ENCODE assay signal across 21 cellular contexts in the genomic region with DNA sequence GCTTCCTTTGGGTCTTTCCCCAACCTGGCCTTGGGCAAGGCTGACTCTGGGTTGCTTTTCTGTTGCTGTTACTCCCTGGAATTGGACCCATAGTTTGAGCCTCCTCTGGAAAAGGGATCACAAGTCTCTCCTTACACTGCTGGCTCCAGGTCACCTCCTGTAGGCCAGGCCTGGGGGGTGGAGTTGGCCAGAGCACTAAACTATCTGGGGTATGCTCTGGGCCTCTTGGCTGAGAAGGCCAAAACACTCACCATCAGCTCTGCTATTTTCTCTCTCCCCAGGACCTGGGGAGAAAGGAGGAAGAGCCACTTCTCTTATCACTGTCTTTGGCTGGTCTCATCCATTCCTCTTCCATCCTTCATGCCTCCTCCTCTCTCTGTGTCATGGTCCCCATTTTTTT. TPM values are rescaled to one million over a fixed set of nuclear protein-coding genes. Genes with fewer than 3 reads are reported as not detected.
DNase-seq lines count a peak whose midpoint lies in the region; ATAC-seq and TF ChIP-seq lines count a peak whose summit lies in the region.
"Had no signal": no experiment of that assay in that cellular context is flagged by ENCODE, and none has a peak within 500 bp of the region (broad histone marks: within the 10 kb centered on the region; RNA-seq: fewer than 3 reads in every experiment).

No MANE protein-coding gene starts in this region.

- TF ChIP-seq CTCF in neural progenitor cell (IDR thresholded peaks at IDR 0.05) (no peak), upper lobe of left lung (IDR thresholded peaks at IDR 0.05) (no peak)

- no peak overlapping the region for H3K27ac Mint-ChIP-seq in neural progenitor cell
- H3K27ac Mint-ChIP-seq: activated naive CD4-positive, alpha-beta T cell treated with anti-CD3 and anti-CD28 coated beads, Interleukin-2, amount 50 U/mL, for 72 hours; memory B cell had no signal

- DNase-seq in adipocyte (ENCODE audit: low read depth) = peak; percentile 24
- peak; percentile 64 for DNase-seq in Right ventricle myocardium superior
- no peak for DNase-seq in neural progenitor cell (ENCODE audit: low spot score)
- no peak for DNase-seq in upper lobe of left lung
- DNase-seq in cerebellum (ENCODE audit: low spot score) = no peak
- no peak for DNase-seq in NCI-H510A (lab: John Stamatoyannopoulos, UW)
- DNase-seq: colonic mucosa; EL; hippocampal formation; islet precursor cell; naive B cell; NCI-H1417 treated with DMSO at 0.1 percent for 48 hours; NCI-H526 treated with DMSO at 0.1 percent for 48 hours; stimulated activated CD4-positive, alpha-beta T cell treated with anti-CD3 and anti-CD28 coated beads, Interleukin-1b, Interleukin-23, amount 100 ng/mL, for 48 hours; stimulated activated naive B cell treated with anti-CD40 and anti-IgM and Interleukin-4, amounts not matched to agents 10 μg/mL and 1 μg/mL and 100 μg/mL, for 72 hours; SW 1271 had no signal

- H3K4me3 Mint-ChIP-seq in neural progenitor cell = no peak overlapping the region
- H3K4me3 Mint-ChIP-seq: memory B cell; naive B cell; stimulated activated naive B cell treated with anti-CD40 and anti-IgM and Interleukin-4, amounts not matched to agents 10 μg/mL and 1 μg/mL and 100 μg/mL, for 72 hours had no signal

- intact Hi-C loops in Right ventricle myocardium superior (cut with DNase I) = no loop called here

- H4K20me1 ChIP-seq in neural progenitor cell (ENCODE audit: low read depth) = no peaks in the 10 kb centered on the region

- no peaks in the 10 kb centered on the region for H3K79me2 ChIP-seq in neural progenitor cell (ENCODE audit: low read depth)

- TF ChIP-seq EP300 in upper lobe of left lung (IDR thresholded peaks at IDR 0.05) = no peak

- no peaks in the 10 kb centered on the region for H3K27me3 ChIP-seq in adipocyte (replicated peaks; ENCODE audit: control insufficient read depth, insufficient read depth, low read length)
- H3K27me3 ChIP-seq in neural progenitor cell = no peaks in the 10 kb centered on the region
- H3K27me3 ChIP-seq in upper lobe of left lung = no peaks in the 10 kb centered on the region
- H3K27me3 ChIP-seq: colonic mucosa, ovary had no signal

- H3K9ac ChIP-seq in adipocyte (ENCODE audit: low read length) = no peak overlapping the region
- no peak overlapping the region for H3K9ac ChIP-seq in neural progenitor cell

- H3K27ac ChIP-seq in neural progenitor cell = no peak overlapping the region
- peak overlapping the region in 3 of 4 donors; percentile 36 to 87 (median 71) for H3K27ac ChIP-seq in upper lobe of left lung
- H3K27ac ChIP-seq: colonic mucosa, ovary had no signal

- peaks cover 30% of the 10 kb centered on the region for H3K4me1 ChIP-seq in adipocyte (ENCODE audit: control insufficient read depth, insufficient read depth, low read length)
- H3K4me1 ChIP-seq in neural progenitor cell = peaks cover 13% of the 10 kb centered on the region
- peaks cover 15 to 31% (median 24%) of the 10 kb centered on the region in 4 donors for H3K4me1 ChIP-seq in upper lobe of left lung
- H3K4me1 ChIP-seq: colonic mucosa had no signal

- no peaks in the 10 kb centered on the region for H3K36me3 ChIP-seq in adipocyte (ENCODE audit: control insufficient read depth, insufficient read depth, low read length, severe bottlenecking)
- no peaks in the 10 kb centered on the region for H3K36me3 ChIP-seq in neural progenitor cell
- no peaks in the 10 kb centered on the region for H3K36me3 ChIP-seq in upper lobe of left lung
- H3K36me3 ChIP-seq: colonic mucosa, ovary had no signal

- peaks cover 15% of the 10 kb centered on the region for H3K4me1 Mint-ChIP-seq in neural progenitor cell
- H3K4me1 Mint-ChIP-seq: memory B cell; stimulated activated naive B cell treated with anti-CD40 and anti-IgM and Interleukin-4, amounts not matched to agents 10 μg/mL and 1 μg/mL and 100 μg/mL, for 72 hours had no signal

- H3K9me3 ChIP-seq in adipocyte (ENCODE audit: control insufficient read depth, low read length) = no peaks in the 10 kb centered on the region
- H3K9me3 ChIP-seq in neural progenitor cell (ENCODE audit: low read depth) = no peaks in the 10 kb centered on the region
- no peaks in the 10 kb centered on the region for H3K9me3 ChIP-seq in upper lobe of left lung
- H3K9me3 ChIP-seq: colonic mucosa, ovary had no signal

- H3K36me3 Mint-ChIP-seq in neural progenitor cell = no peaks in the 10 kb centered on the region
- H3K36me3 Mint-ChIP-seq: activated naive CD4-positive, alpha-beta T cell treated with anti-CD3 and anti-CD28 coated beads, Interleukin-2, amount 50 U/mL, for 72 hours; memory B cell; naive B cell; stimulated activated naive B cell treated with anti-CD40 and anti-IgM and Interleukin-4, amounts not matched to agents 10 μg/mL and 1 μg/mL and 100 μg/mL, for 72 hours had no signal

- H2AFZ ChIP-seq in neural progenitor cell (replicated peaks) = peak overlapping the region; percentile 13

- no peaks in the 10 kb centered on the region for H3K9me3 Mint-ChIP-seq in neural progenitor cell
- H3K9me3 Mint-ChIP-seq: activated naive CD4-positive, alpha-beta T cell treated with anti-CD3 and anti-CD28 coated beads, Interleukin-2, amount 50 U/mL, for 72 hours; memory B cell; naive B cell; stimulated activated naive B cell treated with anti-CD40 and anti-IgM and Interleukin-4, amounts not matched to agents 10 μg/mL and 1 μg/mL and 100 μg/mL, for 72 hours had no signal

- TF ChIP-seq POLR2A in upper lobe of left lung (IDR thresholded peaks at IDR 0.05) = no peak

- H3F3A ChIP-seq in neural progenitor cell (ENCODE audit: low read depth) = peaks cover 11% of the 10 kb centered on the region

- H3K4me3 ChIP-seq in adipocyte (ENCODE audit: low read length) (no peak overlapping the region), neural progenitor cell (no peak overlapping the region), upper lobe of left lung (no peak overlapping the region)
- H3K4me3 ChIP-seq: colonic mucosa, ovary had no signal

- ATAC-seq in Right ventricle myocardium superior (ENCODE audit: poor library complexity) (peak; percentile 66), upper lobe of left lung (ENCODE audit: low FRiP score in 2 of 2) (peak in 1 of 2 donors; percentile 18), GM21619 (IDR thresholded peaks at IDR 0.05; ENCODE audit: unreplicated experiment) (no peak)
- ATAC-seq: activated naive CD4-positive, alpha-beta T cell treated with anti-CD3 and anti-CD28 coated beads, Interleukin-2, amount 50 U/mL, for 72 hours; HCT116; stimulated activated naive B cell treated with anti-CD40 and anti-IgM and Interleukin-4, amounts not matched to agents 10 μg/mL and 1 μg/mL and 100 μg/mL, for 72 hours had no signal

- H3K27me3 Mint-ChIP-seq in neural progenitor cell (ENCODE audit: insufficient read depth, low read depth) = peaks cover 6% of the 10 kb centered on the region
- H3K27me3 Mint-ChIP-seq: memory B cell, naive B cell had no signal

- no peak overlapping the region for H3K4me2 ChIP-seq in neural progenitor cell

RNA-seq across cellular contexts. Expression of a gene that starts 56.5 kb away (rescaled TPM):
- total RNA-seq in Right ventricle myocardium superior (32.2 TPM), neural progenitor cell (ENCODE audit: low replicate concordance) (13.9 and 29.3 TPM in 2 replicates), upper lobe of left lung (10 to 100 TPM; 38.3 to 68.1 (median 42.5) TPM), cerebellum (111 TPM)

Comparison
In these comparisons a context has a peak if more than half of its experiments do, and no peak if none do; other contexts are left out.
1. DNase-seq: peak in adipocyte (single experiment) and Right ventricle myocardium superior (single experiment); none in neural progenitor cell (single experiment), upper lobe of left lung (0 of 2), cerebellum (single experiment) and NCI-H510A (single experiment).